8 cellular contexts compared by ENCODE assay signal in the genomic region with DNA sequence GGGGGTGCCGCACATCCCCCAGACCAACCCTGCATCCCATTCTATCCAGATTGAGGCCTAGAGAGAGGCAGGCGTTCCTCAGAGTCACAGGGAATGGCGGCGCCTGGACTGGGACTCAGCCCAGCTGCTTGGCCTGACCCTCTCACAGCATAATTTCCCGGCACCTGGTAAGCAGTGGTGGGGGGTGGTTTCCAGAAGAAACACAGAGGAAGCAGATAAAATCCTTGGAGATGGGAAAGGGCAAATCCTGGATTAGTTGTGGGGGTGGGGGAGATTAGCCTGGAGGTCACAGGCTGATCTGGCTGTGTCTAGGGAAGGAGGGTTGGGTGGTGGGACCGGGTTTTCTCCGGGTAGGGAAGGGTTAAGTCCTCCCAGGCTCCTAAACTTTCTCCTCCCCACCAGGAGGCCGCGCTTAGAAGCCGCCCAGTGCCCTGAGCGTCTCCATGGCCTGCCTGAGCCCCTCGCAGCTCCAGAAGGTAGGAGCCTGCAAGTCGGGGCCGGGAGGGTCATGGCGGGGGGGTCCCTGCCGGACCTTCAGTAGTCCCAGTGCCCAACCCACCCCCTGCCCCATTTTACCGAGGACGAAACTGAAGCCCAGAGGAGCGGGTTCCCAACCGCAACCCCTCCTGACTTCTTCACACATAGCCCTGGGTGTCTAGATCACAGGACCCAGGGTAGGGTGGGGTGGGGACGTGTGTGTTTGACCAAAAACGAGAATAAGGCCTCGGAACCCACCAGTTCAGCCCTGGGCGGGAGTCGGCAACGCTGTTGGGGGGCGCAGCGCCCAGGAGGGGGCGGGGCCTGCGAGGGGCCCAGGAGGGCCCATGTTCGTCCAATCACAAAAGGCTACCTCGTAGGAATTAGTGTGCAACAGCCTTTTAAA. TPM values are rescaled to one million over a fixed set of nuclear protein-coding genes. Genes with fewer than 3 reads are reported as not detected.
A peak's percentile ranks its signal among the peaks of the same experiment; 100 is the strongest.
DNase-seq lines count a peak whose midpoint lies in the region; ATAC-seq and TF ChIP-seq lines count a peak whose summit lies in the region.

No MANE protein-coding gene starts in this region.

- no peak for ATAC-seq in GM18870 (IDR thresholded peaks at IDR 0.05; ENCODE audit: unreplicated experiment)

- no peaks in the 10 kb centered on the region; a peak in 2 of 22 replicates for H3K27me3 ChIP-seq in BLaER1 treated with 17β-estradiol and CSF1 and Interleukin-3, amounts not matched to agents 10 nM and 100 nM

- peaks cover 6% of the 10 kb centered on the region for H3K36me3 Mint-ChIP-seq in osteocyte (ENCODE audit: unreplicated experiment)
- peaks cover 17% of the 10 kb centered on the region for H3K36me3 Mint-ChIP-seq in T-helper 2 cell treated with Interferon-gamma antibody and Interleukin-4, amounts not matched to agents 5 μg/mL and 100 μg/mL, for 36 hours (ENCODE audit: low read depth)

- H3K4me1 ChIP-seq in BLaER1 treated with 17β-estradiol and CSF1 and Interleukin-3, amounts not matched to agents 10 nM and 100 nM: peaks cover 26 to 64% (median 55%) of the 10 kb centered on the region in 10 experiments

- H3K27me3 Mint-ChIP-seq in osteocyte (ENCODE audit: unreplicated experiment): no peaks in the 10 kb centered on the region
- H3K27me3 Mint-ChIP-seq in T-helper 2 cell treated with Interferon-gamma antibody and Interleukin-4, amounts not matched to agents 5 μg/mL and 100 μg/mL, for 36 hours (ENCODE audit: low read depth): peaks cover 3% of the 10 kb centered on the region

- H3K27ac Mint-ChIP-seq in osteocyte (ENCODE audit: unreplicated experiment): peak overlapping the region; percentile 68
- no peak overlapping the region for H3K27ac Mint-ChIP-seq in T-helper 2 cell treated with Interferon-gamma antibody and Interleukin-4, amounts not matched to agents 5 μg/mL and 100 μg/mL, for 36 hours

- peaks cover 16% of the 10 kb centered on the region for H3K4me1 Mint-ChIP-seq in osteocyte (ENCODE audit: unreplicated experiment)
- peaks cover 4% of the 10 kb centered on the region for H3K4me1 Mint-ChIP-seq in T-helper 2 cell treated with Interferon-gamma antibody and Interleukin-4, amounts not matched to agents 5 μg/mL and 100 μg/mL, for 36 hours (ENCODE audit: low read depth)

- no peaks in the 10 kb centered on the region for H3K9me3 Mint-ChIP-seq in osteocyte (ENCODE audit: unreplicated experiment)
- H3K9me3 Mint-ChIP-seq in T-helper 2 cell treated with Interferon-gamma antibody and Interleukin-4, amounts not matched to agents 5 μg/mL and 100 μg/mL, for 36 hours: no peaks in the 10 kb centered on the region

- H3K4me3 ChIP-seq in BLaER1 treated with 17β-estradiol and CSF1 and Interleukin-3, amounts not matched to agents 10 nM and 100 nM: peak overlapping the region; percentile 46 to 72 (median 62)
- H3K4me3 ChIP-seq in SK-N-MC (peak overlapping the region; percentile 22), foreskin fibroblast (ENCODE audit: low read depth in 1 of 2, low read length in 2 of 2) (peak overlapping the region; percentile 56 to 62)

- DNase-seq in SK-N-MC (ENCODE audit: low read depth, low spot score) (no peak), foreskin fibroblast (peak; percentile 60 to 87), osteocyte (ENCODE audit: extremely low spot score, unreplicated experiment) (no peak), Kasumi-1 (lab: John Stamatoyannopoulos, UW) (no peak)
- no peak for DNase-seq in activated CD4-positive, CD25-positive, alpha-beta regulatory T cell (lab: John Stamatoyannopoulos, UW)
- DNase-seq in T-helper 2 cell treated with Interferon-gamma antibody and Interleukin-4, amounts not matched to agents 5 μg/mL and 100 μg/mL, for 36 hours (ENCODE audit: low spot score): no peak

- H3K4me2 ChIP-seq in BLaER1 treated with 17β-estradiol and CSF1 and Interleukin-3, amounts not matched to agents 10 nM and 100 nM: peak overlapping the region; percentile 87 to 99 (median 95)

- H3K9ac ChIP-seq in BLaER1 treated with 17β-estradiol and CSF1 and Interleukin-3, amounts not matched to agents 10 nM and 100 nM: peak overlapping the region; percentile 66 to 86 (median 76)
- H3K9ac ChIP-seq in SK-N-MC (ENCODE audit: insufficient read length): no peak overlapping the region

- peak overlapping the region; percentile 48 to 92 (median 75); a peak in 20 of 22 replicates for H3K27ac ChIP-seq in BLaER1 treated with 17β-estradiol and CSF1 and Interleukin-3, amounts not matched to agents 10 nM and 100 nM
- H3K27ac ChIP-seq in SK-N-MC: no peak overlapping the region

- H3K9me3 ChIP-seq in BLaER1 treated with 17β-estradiol and CSF1 and Interleukin-3, amounts not matched to agents 10 nM and 100 nM (replicated peaks in 1 of 11): no peaks in the 10 kb centered on the region
- no peaks in the 10 kb centered on the region for H3K9me3 ChIP-seq in SK-N-MC (ENCODE audit: low read depth, low read length)

- no peaks in the 10 kb centered on the region; a peak in 1 of 22 replicates for H4K20me1 ChIP-seq in BLaER1 treated with 17β-estradiol and CSF1 and Interleukin-3, amounts not matched to agents 10 nM and 100 nM

- no peak for TF ChIP-seq CTCF in foreskin fibroblast (IDR thresholded peaks at IDR 0.05; ENCODE audit: low read depth, low read length)
- TF ChIP-seq CTCF in osteocyte (IDR thresholded peaks at IDR 0.05): no peak

- H3K36me3 ChIP-seq in BLaER1 treated with 17β-estradiol and CSF1 and Interleukin-3, amounts not matched to agents 10 nM and 100 nM: peaks cover 10 to 20% (median 13%) of the 10 kb centered on the region in 11 experiments
- H3K36me3 ChIP-seq in SK-N-MC (ENCODE audit: insufficient read depth, low read length): peaks cover 7% of the 10 kb centered on the region; the same call in 1 of the 2 replicates

- H3K4me3 Mint-ChIP-seq in osteocyte (ENCODE audit: unreplicated experiment): peak overlapping the region; percentile 67
- H3K4me3 Mint-ChIP-seq in T-helper 2 cell treated with Interferon-gamma antibody and Interleukin-4, amounts not matched to agents 5 μg/mL and 100 μg/mL, for 36 hours: no peak overlapping the region

RNA-seq across cellular contexts. Expression of a gene that starts 1.3 kb away (rescaled TPM):
- total RNA-seq in osteocyte: 4.6 and 6.0 TPM in 2 replicates

RNA-seq across cellular contexts. Expression of a gene that starts 25.3 kb away (rescaled TPM):
- total RNA-seq in osteocyte: 27.4 and 30.5 TPM in 2 replicates

RNA-seq across cellular contexts. Expression of a gene that starts 25.4 kb away (rescaled TPM):
- total RNA-seq in osteocyte: 44.5 and 49.0 TPM in 2 replicates

RNA-seq across cellular contexts. Expression of a gene that starts 40.2 kb away (rescaled TPM):
- total RNA-seq in osteocyte: 39.5 and 42.8 TPM in 2 replicates

RNA-seq across cellular contexts. Expression of a gene that starts 40.4 kb away (rescaled TPM):
- 5.3 and 6.5 TPM in 2 replicates for total RNA-seq in osteocyte

Comparison
In these comparisons a context has a peak if more than half of its experiments do, and no peak if none do; other contexts are left out.
1. DNase-seq: peak in foreskin fibroblast (2 of 2); none in SK-N-MC (single experiment), osteocyte (single experiment), activated CD4-positive, CD25-positive, alpha-beta regulatory T cell (0 of 4), Kasumi-1 (0 of 2) and T-helper 2 cell treated with Interferon-gamma antibody and Interleukin-4, amounts not matched to agents 5 μg/mL and 100 μg/mL, for 36 hours (single experiment).
2. Peak in every context shown above with its lines, with median percentiles within 50 percentile points of each other: H3K4me3 ChIP-seq.